In genomic region chr17:34527121-34527907, GRCh38 we compare ENCODE assay signal across 1 cellular context.
TF ChIP-seq lines count a peak whose summit lies in the region.

No MANE protein-coding gene starts in this region.

TF ChIP-seq in HCT116, 20 proteins besides CTCF, POLR2A, EP300 and RAD21 (continued from another document):
- TF ChIP-seq REST (IDR thresholded peaks at IDR 0.05; ENCODE audit: low read depth) (no peak), ZBTB33 (IDR thresholded peaks at IDR 0.05; ENCODE audit: extremely low read depth, insufficient replicate concordance, low read length) (no peak)
